1 cellular context compared by ENCODE assay signal in genomic region chr7:130141161-130141857, GRCh38.
TF ChIP-seq lines count a peak whose summit lies in the region.

No MANE protein-coding gene starts in this region.

TF ChIP-seq in K562, 482 proteins besides CTCF, POLR2A, EP300 and RAD21 (continued from another document and continues in another):
- no peak for TF ChIP-seq RAD51 (IDR thresholded peaks at IDR 0.05; ENCODE audit: borderline replicate concordance, low read depth)
- TF ChIP-seq NKRF (IDR thresholded peaks at IDR 0.05; ENCODE audit: borderline replicate concordance): no peak
- TF ChIP-seq ZBTB1 (CRISPR knock-in tag; IDR thresholded peaks at IDR 0.05; ENCODE audit: borderline replicate concordance, low read depth): peak; percentile 79
- TF ChIP-seq PREB (CRISPR knock-in tag; IDR thresholded peaks at IDR 0.05): no peak
- TF ChIP-seq GTF2A2 (tag; IDR thresholded peaks at IDR 0.05): no peak
- no peak for TF ChIP-seq ZNF589 (CRISPR knock-in tag; IDR thresholded peaks at IDR 0.05; ENCODE audit: low read depth)
- TF ChIP-seq HMG20A (CRISPR knock-in tag; conservative IDR thresholded peaks at IDR 0.05): no peak
- TF ChIP-seq CEBPZ (IDR thresholded peaks at IDR 0.05; ENCODE audit: borderline replicate concordance, low read depth, low read length): no peak
- TF ChIP-seq TCFL5 (CRISPR knock-in tag; conservative IDR thresholded peaks at IDR 0.05): no peak
- TF ChIP-seq PPARD (CRISPR knock-in tag; IDR thresholded peaks at IDR 0.05): no peak
- TF ChIP-seq SAFB (IDR thresholded peaks at IDR 0.05; ENCODE audit: borderline replicate concordance, low read depth, low read length): no peak
- no peak for TF ChIP-seq ZNF644 (tag; IDR thresholded peaks at IDR 0.05; ENCODE audit: low read depth)
- no peak for TF ChIP-seq CHD2 (IDR thresholded peaks at IDR 0.05; ENCODE audit: low read depth, low read length)
- no peak for TF ChIP-seq ID3 (CRISPR knock-in tag; IDR thresholded peaks at IDR 0.05)
- TF ChIP-seq ID3 (tag; IDR thresholded peaks at IDR 0.05): peak; percentile 97
- TF ChIP-seq ELK1 (CRISPR knock-in tag; IDR thresholded peaks at IDR 0.05): no peak
- TF ChIP-seq PTRF (tag; IDR thresholded peaks at IDR 0.05): no peak
- TF ChIP-seq RBM17 (IDR thresholded peaks at IDR 0.05; ENCODE audit: borderline replicate concordance, low read depth, low read length): no peak
- TF ChIP-seq ZNF609 (CRISPR knock-in tag; IDR thresholded peaks at IDR 0.05; ENCODE audit: borderline replicate concordance): no peak
- no peak for TF ChIP-seq NFIX (CRISPR knock-in tag; IDR thresholded peaks at IDR 0.05; ENCODE audit: low read depth)
- 0 out of 4 replicates have a peak, but pooled peaks of 1 of the 2 experiments have one; percentile 23 for TF ChIP-seq NONO (IDR thresholded peaks at IDR 0.05; ENCODE audit: low read depth in 2 of 2, low read length in 1 of 2)
- TF ChIP-seq THRA (IDR thresholded peaks at IDR 0.05): no peak
- no peak for TF ChIP-seq E4F1 (CRISPR knock-in tag; IDR thresholded peaks at IDR 0.05; ENCODE audit: borderline replicate concordance)
- TF ChIP-seq POLR2B (IDR thresholded peaks at IDR 0.05; ENCODE audit: low read depth, partially characterized antibody): no peak
- TF ChIP-seq CUX1 (CRISPR knock-in tag; IDR thresholded peaks at IDR 0.05): no peak
